Comparison of ENCODE assay signal across 8 cellular contexts in the genomic region with DNA sequence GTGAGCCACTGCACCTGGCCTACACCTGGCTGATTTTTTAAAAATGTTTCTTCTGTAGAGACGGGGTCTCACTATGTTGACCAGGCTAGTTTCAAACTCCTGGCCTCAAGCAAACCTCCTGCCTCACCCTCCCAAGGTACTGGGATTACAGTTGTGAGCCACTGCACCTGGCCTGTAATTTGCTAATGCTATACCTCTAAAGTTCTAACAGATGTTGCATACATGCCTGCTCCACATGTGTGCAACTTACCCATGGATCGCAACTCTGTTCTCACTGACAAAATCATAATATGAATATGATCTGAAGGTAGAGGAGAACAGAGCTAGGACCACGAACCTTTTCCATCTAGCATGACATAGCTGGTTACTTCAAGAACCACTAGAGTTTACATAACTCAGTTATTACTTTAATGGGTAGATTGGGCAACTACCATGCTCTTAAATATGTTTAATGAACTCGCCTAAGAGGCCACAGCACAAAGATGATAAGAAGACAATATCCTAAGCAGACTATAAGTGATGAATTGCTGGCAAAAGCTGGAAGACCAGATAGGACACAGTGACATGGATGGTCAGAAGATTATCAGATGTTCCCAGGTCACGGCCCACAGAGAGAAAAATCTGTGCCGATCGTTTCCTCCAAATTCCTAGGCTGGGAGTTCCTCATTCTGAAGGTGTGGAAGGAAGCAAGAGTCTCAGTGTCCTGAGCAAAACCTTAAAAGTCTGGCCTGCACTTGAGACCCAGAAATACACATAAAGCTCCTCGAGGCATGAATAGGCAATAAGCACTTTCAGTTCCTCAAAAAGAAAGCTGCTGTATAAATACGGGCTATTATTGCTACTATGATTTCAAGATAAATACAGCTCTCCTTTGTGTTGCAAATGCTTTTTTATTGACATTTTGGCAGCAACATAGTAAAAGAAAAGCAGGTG. TPM values are rescaled to one million over a fixed set of nuclear protein-coding genes. Genes with fewer than 3 reads are reported as not detected.
A peak's percentile ranks its signal among the peaks of the same experiment; 100 is the strongest.
DNase-seq lines count a peak whose midpoint lies in the region; ATAC-seq, FAIRE-seq and TF ChIP-seq lines count a peak whose summit lies in the region.

No MANE protein-coding gene starts in this region.

- peaks cover 12 to 14% of the 10 kb centered on the region in 2 donors for H3K36me3 ChIP-seq in kidney (ENCODE audit: control insufficient read depth in 1 of 2, insufficient read depth in 2 of 2, low read length in 2 of 2)
- H3K36me3 ChIP-seq in sigmoid colon = peaks cover 22 to 43% (median 29%) of the 10 kb centered on the region in 4 donors

- H3K9ac ChIP-seq in kidney (ENCODE audit: low read length in 2 of 2) = peak overlapping the region in 1 of 2 donors; percentile 17

- ATAC-seq in GM19035 (IDR thresholded peaks at IDR 0.05; ENCODE audit: unreplicated experiment) = peak; percentile 75
- peak; percentile 78 for ATAC-seq in HG02973 (IDR thresholded peaks at IDR 0.05; ENCODE audit: unreplicated experiment)

- FAIRE-seq in kidney (lab: Jason Lieb, UNC) = no peak

- TF ChIP-seq CTCF in kidney (IDR thresholded peaks at IDR 0.05; ENCODE audit: borderline replicate concordance, extremely low read depth, insufficient read depth) (no peak), sigmoid colon (IDR thresholded peaks at IDR 0.05) (no peak)

- TF ChIP-seq POLR2A in sigmoid colon (IDR thresholded peaks at IDR 0.05) = no peak

- H3K4me1 ChIP-seq in kidney (ENCODE audit: control insufficient read depth in 1 of 2, insufficient read depth in 1 of 2, low read depth in 1 of 2, low read length in 2 of 2) (peaks cover 13 to 16% of the 10 kb centered on the region in 2 donors), sigmoid colon (no peaks in the 10 kb centered on the region)

- peak overlapping the region in 1 of 2 donors; percentile 22 for H3K4me3 ChIP-seq in kidney (ENCODE audit: low read length in 2 of 2)
- no peak overlapping the region for H3K4me3 ChIP-seq in sigmoid colon

- no peaks in the 10 kb centered on the region for H3K27me3 ChIP-seq in sigmoid colon

- 49 to 59% methylated on average over 9 of the region's 9 CpGs for WGBS in sigmoid colon, 2 donors

- H3K9me3 ChIP-seq in kidney (ENCODE audit: control insufficient read depth in 1 of 2, low read length in 2 of 2) (peaks cover 0 to 8% of the 10 kb centered on the region in 2 donors), sigmoid colon (peaks cover 0 to 9% (median 2%) of the 10 kb centered on the region in 4 donors)

- DNase-seq in NCI-H748 treated with DMSO at 0.1 percent for 48 hours (lab: John Stamatoyannopoulos, UW) (peak; percentile 92), kidney (no peak), sigmoid colon (no peak), NCI-H2171 treated with DMSO at 0.1 percent for 48 hours (lab: John Stamatoyannopoulos, UW) (no peak), caudate nucleus (lab: John Stamatoyannopoulos, UW) (no peak), NCI-H524 treated with DMSO at 0.1 percent for 48 hours (lab: John Stamatoyannopoulos, UW) (no peak)

- intact Hi-C loops in kidney (cut with DNase I) (no loop called here), sigmoid colon (cut with DNase I) (no loop called here)

- H3K27ac ChIP-seq in kidney (ENCODE audit: low read depth in 2 of 2, low read length in 2 of 2) = peak overlapping the region; percentile 18 to 76
- peak overlapping the region in 2 of 4 donors; percentile 46 to 64 for H3K27ac ChIP-seq in sigmoid colon
- no peak overlapping the region for H3K27ac ChIP-seq in caudate nucleus (ENCODE audit: low read depth, low read length)

- TF ChIP-seq EP300 in sigmoid colon (IDR thresholded peaks at IDR 0.05) = no peak

RNA-seq across cellular contexts. Expression of gene ICAM2, which starts 53.6 kb away (rescaled TPM):
- total RNA-seq in kidney (38.8 TPM), sigmoid colon (10 to 100 TPM; 27.4 to 59.5 (median 29.9) TPM)
- polyA plus RNA-seq in kidney (ENCODE audit: insufficient read depth, low read depth, low replicate concordance) (55.8 TPM), sigmoid colon (10 to 100 TPM in 1 of 3 donors, 1 to 10 TPM in 2; 6.0 to 31.7 (median 7.4) TPM)

RNA-seq across cellular contexts. Expression of gene ERN1, which starts 55.9 kb away (rescaled TPM):
- total RNA-seq in kidney = 37.0 TPM
- 2.8 TPM for polyA plus RNA-seq in kidney (ENCODE audit: insufficient read depth, low read depth, low replicate concordance)
- 1 to 10 TPM; 7.1 to 9.4 (median 8.2) TPM for total RNA-seq in sigmoid colon
- polyA plus RNA-seq in sigmoid colon = 1 to 10 TPM; 1.2 to 8.3 (median 1.6) TPM
